In genomic region chr15:32385823-32386495, GRCh38 we compare ENCODE assay signal across 5 cellular contexts. TPM values are rescaled to one million over a fixed set of nuclear protein-coding genes. Genes with fewer than 3 reads are reported as not detected.
"Had no signal": no experiment of that assay in that cellular context is flagged by ENCODE, and none has a peak within 500 bp of the region (broad histone marks: within the 10 kb centered on the region; RNA-seq: fewer than 3 reads in every experiment).

No MANE protein-coding gene starts in this region.

RNA-seq across cellular contexts. Expression of gene GOLGA8K, which starts 17.1 kb away (rescaled TPM):
- total RNA-seq: OCI-LY7, PC-9, Peyer's patch, Right ventricle myocardium inferior, SJSA1 had no signal
